Comparison of ENCODE assay signal across 23 cellular contexts in genomic region chr15:60704129-60704528, GRCh38.
DNase-seq lines count a peak whose midpoint lies in the region; ATAC-seq, FAIRE-seq and TF ChIP-seq lines count a peak whose summit lies in the region.
"Had no signal": no experiment of that assay in that cellular context is flagged by ENCODE, and none has a peak within 500 bp of the region (broad histone marks: within the 10 kb centered on the region; RNA-seq: fewer than 3 reads in every experiment).

No MANE protein-coding gene starts in this region.

- BruUV-seq in A673 (replicated peaks; lab: Mats Ljungman, UMichigan), result no TSS peak

- no peak overlapping the region for H3K4me3 Mint-ChIP-seq in activated naive CD4-positive, alpha-beta T cell treated with anti-CD3 and anti-CD28 coated beads for 36 hours
- H3K4me3 Mint-ChIP-seq in T-helper 17 cell (peak overlapping the region; percentile 83), natural killer cell (peak overlapping the region; percentile 29)
- H3K4me3 Mint-ChIP-seq: activated naive CD8-positive, alpha-beta T cell treated with anti-CD3 and anti-CD28 coated beads, Interleukin-2, amount 10 ng/mL, durations not matched to agents 7 days and 5 days; CD14-positive monocyte; neural crest cell; stimulated activated naive B cell treated with anti-CD40 and anti-IgM and Interleukin-4, amounts not matched to agents 10 μg/mL and 1 μg/mL and 100 μg/mL, for 72 hours had no signal

- H3K27ac ChIP-seq in A673 (ENCODE audit: low read depth, low read length, poor library complexity, severe bottlenecking), result no peak overlapping the region

- H3K36me3 Mint-ChIP-seq in activated naive CD4-positive, alpha-beta T cell treated with anti-CD3 and anti-CD28 coated beads for 36 hours (ENCODE audit: low read depth), result peaks cover 1% of the 10 kb centered on the region
- peaks cover 2% of the 10 kb centered on the region for H3K36me3 Mint-ChIP-seq in T-helper 17 cell (ENCODE audit: low read depth)
- no peaks in the 10 kb centered on the region for H3K36me3 Mint-ChIP-seq in natural killer cell
- H3K36me3 Mint-ChIP-seq: CD14-positive monocyte; stimulated activated naive B cell treated with anti-CD40 and anti-IgM and Interleukin-4, amounts not matched to agents 10 μg/mL and 1 μg/mL and 100 μg/mL, for 72 hours had no signal

- peak; percentile 90 for ATAC-seq in T-helper 17 cell
- peak in 2 of 3 donors; percentile 54 to 58 for ATAC-seq in natural killer cell
- ATAC-seq: left lobe of liver; stimulated activated naive B cell treated with anti-CD40 and anti-IgM and Interleukin-4, amounts not matched to agents 10 μg/mL and 1 μg/mL and 100 μg/mL, for 72 hours had no signal

- CTCF ChIA-PET in activated naive CD4-positive, alpha-beta T cell treated with anti-CD3 and anti-CD28 coated beads for 36 hours (lab: Charles Lee), result interaction anchor here (1.0 to 1.2 kb wide), 2 partner anchors 92 to 95 kb away, joined by 3 to 4 read pairs; no protein-coding TSS in a partner anchor
- CTCF ChIA-PET in A673 (lab: Charles Lee), result no interaction called here

- H3K27me3 Mint-ChIP-seq in activated naive CD4-positive, alpha-beta T cell treated with anti-CD3 and anti-CD28 coated beads for 36 hours (ENCODE audit: low read depth), result no peaks in the 10 kb centered on the region
- H3K27me3 Mint-ChIP-seq in T-helper 17 cell (no peaks in the 10 kb centered on the region), natural killer cell (ENCODE audit: low read depth in 2 of 2) (peaks cover 0 to 4% of the 10 kb centered on the region in 2 donors)
- H3K27me3 Mint-ChIP-seq: activated naive CD8-positive, alpha-beta T cell treated with anti-CD3 and anti-CD28 coated beads, Interleukin-2, amount 10 ng/mL, durations not matched to agents 7 days and 5 days had no signal

- no peak for FAIRE-seq in HTR-8/SVneo (lab: Jason Lieb, UNC)
- FAIRE-seq: endometrium, G401.6, RCC 7860, TTC549 had no signal

- peaks cover 52% of the 10 kb centered on the region for H3K4me1 Mint-ChIP-seq in activated naive CD4-positive, alpha-beta T cell treated with anti-CD3 and anti-CD28 coated beads for 36 hours (ENCODE audit: low read depth)
- H3K4me1 Mint-ChIP-seq in T-helper 17 cell, result peaks cover 68% of the 10 kb centered on the region
- peaks cover 10 to 16% of the 10 kb centered on the region in 2 donors for H3K4me1 Mint-ChIP-seq in natural killer cell
- H3K4me1 Mint-ChIP-seq: CD14-positive monocyte; stimulated activated naive B cell treated with anti-CD40 and anti-IgM and Interleukin-4, amounts not matched to agents 10 μg/mL and 1 μg/mL and 100 μg/mL, for 72 hours had no signal

- TF ChIP-seq CTCF in natural killer cell (IDR thresholded peaks at IDR 0.05) (no peak), A673 (conservative IDR thresholded peaks at IDR 0.05; ENCODE audit: low read depth, low read length) (no peak)

- POLR2A ChIA-PET in A673 (lab: Charles Lee; ENCODE audit: low non-redundant PET), result no interaction called here

- no peak overlapping the region for H3K27ac Mint-ChIP-seq in activated naive CD4-positive, alpha-beta T cell treated with anti-CD3 and anti-CD28 coated beads for 36 hours
- H3K27ac Mint-ChIP-seq in T-helper 17 cell (peak overlapping the region; percentile 99), natural killer cell (no peak overlapping the region)
- H3K27ac Mint-ChIP-seq: activated naive CD8-positive, alpha-beta T cell treated with anti-CD3 and anti-CD28 coated beads, Interleukin-2, amount 10 ng/mL, durations not matched to agents 7 days and 5 days; CD14-positive monocyte; stimulated activated naive B cell treated with anti-CD40 and anti-IgM and Interleukin-4, amounts not matched to agents 10 μg/mL and 1 μg/mL and 100 μg/mL, for 72 hours had no signal

- H3K9me3 ChIP-seq in T-helper 17 cell (ENCODE audit: control insufficient read depth, low read length, poor library complexity, severe bottlenecking), result no peaks in the 10 kb centered on the region
- no peaks in the 10 kb centered on the region for H3K9me3 ChIP-seq in A673 (ENCODE audit: low read depth, low read length, poor library complexity, severe bottlenecking)

- no peaks in the 10 kb centered on the region for H3K9me3 Mint-ChIP-seq in activated naive CD4-positive, alpha-beta T cell treated with anti-CD3 and anti-CD28 coated beads for 36 hours
- H3K9me3 Mint-ChIP-seq in natural killer cell, result no peaks in the 10 kb centered on the region
- H3K9me3 Mint-ChIP-seq: activated naive CD8-positive, alpha-beta T cell treated with anti-CD3 and anti-CD28 coated beads, Interleukin-2, amount 10 ng/mL, durations not matched to agents 7 days and 5 days had no signal

- peak; percentile 67 for DNase-seq in activated naive CD4-positive, alpha-beta T cell treated with Interleukin-2 at 50 U/mL for 16 hours
- no peak for DNase-seq in activated naive CD4-positive, alpha-beta T cell treated with anti-CD3 and anti-CD28 coated beads for 36 hours
- DNase-seq in T-helper 17 cell (peak; percentile 29 to 62 (median 59)), natural killer cell (no peak), A673 (ENCODE audit: low spot score) (no peak), NCI-H446 treated with DMSO at 0.1 percent for 48 hours (lab: John Stamatoyannopoulos, UW) (no peak), HTR-8/SVneo (ENCODE audit: insufficient read length, low spot score) (no peak)
- peak; percentile 78 for DNase-seq in activated effector memory CD4-positive, alpha-beta T cell treated with anti-CD3 and anti-CD28 coated beads, Interleukin-2, amount 50 U/mL, for 16 hours
- DNase-seq: activated naive CD8-positive, alpha-beta T cell treated with anti-CD3 and anti-CD28 coated beads, Interleukin-2, amount 10 ng/mL, durations not matched to agents 7 days and 5 days; DMS153; midbrain; NCI-H1417; NCI-H2107; NCI-H524; posterior cingulate gyrus; stimulated activated naive B cell treated with anti-CD40 and anti-IgM and Interleukin-4, amounts not matched to agents 10 μg/mL and 1 μg/mL and 100 μg/mL, for 72 hours had no signal

- H3K27me3 ChIP-seq in A673 (replicated peaks; ENCODE audit: insufficient read depth, low read depth, low read length, poor library complexity), result peaks cover 5% of the 10 kb centered on the region

- no peaks in the 10 kb centered on the region for H3K4me1 ChIP-seq in A673 (ENCODE audit: insufficient read depth, low read length, poor library complexity, severe bottlenecking)

- H3K4me3 ChIP-seq in A673 (ENCODE audit: low read depth, low read length, poor library complexity, severe bottlenecking), result no peak overlapping the region

- intact Hi-C loops in activated naive CD4-positive, alpha-beta T cell treated with anti-CD3 and anti-CD28 coated beads for 36 hours (cut with micrococcal nuclease), result no loop called here
- intact Hi-C loops in natural killer cell (cut with micrococcal nuclease), result no loop called here
- intact Hi-C loops in A673 (cut with micrococcal nuclease; ENCODE audit: unreplicated experiment), result no loop called here

- no peaks in the 10 kb centered on the region for H3K36me3 ChIP-seq in A673 (ENCODE audit: insufficient read depth, low read length, poor library complexity, severe bottlenecking)

Comparison
In these comparisons a context has a peak if more than half of its experiments do, and no peak if none do; other contexts are left out.
1. DNase-seq: peak in activated naive CD4-positive, alpha-beta T cell treated with Interleukin-2 at 50 U/mL for 16 hours (single experiment), T-helper 17 cell (3 of 3) and activated effector memory CD4-positive, alpha-beta T cell treated with anti-CD3 and anti-CD28 coated beads, Interleukin-2, amount 50 U/mL, for 16 hours (single experiment); none in activated naive CD4-positive, alpha-beta T cell treated with anti-CD3 and anti-CD28 coated beads for 36 hours (single experiment), natural killer cell (single experiment), A673 (single experiment), NCI-H446 treated with DMSO at 0.1 percent for 48 hours (single experiment) and HTR-8/SVneo (single experiment).